23 cellular contexts compared by ENCODE assay signal in the genomic region with DNA sequence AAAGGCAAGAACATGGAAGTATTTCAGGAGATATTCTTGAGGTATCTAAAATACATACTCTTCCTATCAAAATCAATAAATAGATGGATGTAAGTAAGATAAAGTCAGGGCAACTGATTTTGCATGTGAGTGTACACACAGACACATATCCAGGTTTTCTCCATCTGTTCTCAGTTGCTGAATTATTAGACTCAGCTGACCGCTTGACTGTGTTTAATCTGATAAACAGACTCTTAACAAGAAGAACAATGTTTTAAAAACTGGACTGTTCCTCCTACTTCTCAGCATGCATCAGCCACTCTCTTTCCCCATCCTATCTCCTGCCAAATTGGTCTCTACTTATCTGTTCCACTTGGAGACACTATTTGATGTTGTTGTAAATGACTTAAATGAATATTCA.
A peak's percentile ranks its signal among the peaks of the same experiment; 100 is the strongest.
DNase-seq lines count a peak whose midpoint lies in the region; ATAC-seq, FAIRE-seq and TF ChIP-seq lines count a peak whose summit lies in the region.
"Had no signal": no experiment of that assay in that cellular context is flagged by ENCODE, and none has a peak within 500 bp of the region (broad histone marks: within the 10 kb centered on the region; RNA-seq: fewer than 3 reads in every experiment).

No MANE protein-coding gene starts in this region.

- no peaks in the 10 kb centered on the region for H3K27me3 ChIP-seq in K562 (ENCODE audit: control insufficient read depth in 2 of 2, insufficient read depth in 2 of 2, low read length in 2 of 2)

- H3K9me1 ChIP-seq in K562 (ENCODE audit: control insufficient read depth, insufficient read depth, low read length), result no peaks in the 10 kb centered on the region

- no peaks in the 10 kb centered on the region for H3K79me2 ChIP-seq in K562 (ENCODE audit: control insufficient read depth, insufficient read depth, low read length)

- WGBS in K562 (ENCODE audit: insufficient coverage, low coverage, missing lambda C conversion rate), result 29% methylated on average over 1 of the region's 1 CpG

- no peak for FAIRE-seq in RCC 7860 (lab: Jason Lieb, UNC)
- FAIRE-seq in K562 (lab: Jason Lieb, UNC), result no peak
- FAIRE-seq: HTR-8/SVneo had no signal

- H3K4me1 ChIP-seq in K562 (replicated peaks in 1 of 2; ENCODE audit: control insufficient read depth in 2 of 2, insufficient read depth in 2 of 2, low read length in 2 of 2), result no peaks in the 10 kb centered on the region; a peak in 1 of 5 replicates

- TF ChIP-seq EP300 in K562 (IDR thresholded peaks at IDR 0.05; ENCODE audit: low read length), result no peak

- no peaks in the 10 kb centered on the region for H3K36me3 ChIP-seq in K562 (ENCODE audit: control insufficient read depth, insufficient read depth, low read length)

- no TSS peak for BruUV-seq in K562 (replicated peaks; lab: Mats Ljungman, UMichigan)

- in situ Hi-C loops in K562 (cut with MboI), result no loop called here

- CTCF ChIA-PET in K562 (lab: Yijun Ruan, JAX; ENCODE audit: low intra/inter-chr PET ratio), result no interaction called here
- CTCF ChIA-PET in HEK293T (lab: Yijun Ruan, JAX), result no interaction called here

- no peaks in the 10 kb centered on the region for H3K9me3 ChIP-seq in K562 (replicated peaks; ENCODE audit: control insufficient read depth, insufficient read depth, low read depth, low read length)

- DNase-seq in CD1c-positive myeloid dendritic cell (ENCODE audit: extremely low spot score) (peak; percentile 0), RCC 7860 (ENCODE audit: low spot score) (peak; percentile 2), K562 (ENCODE audit: extremely low read depth in 1 of 4, low spot score in 3 of 4) (no peak), left kidney (ENCODE audit: low read depth, low spot score) (peak; percentile 5), NCI-H1417 treated with DMSO at 0.1 percent for 48 hours (lab: John Stamatoyannopoulos, UW) (no peak), HEK293T (ENCODE audit: extremely low spot score) (no peak)
- DNase-seq: 8988T; CD4-positive, CD25-positive, alpha-beta regulatory T cell; H7; KG1; MM.1S; NCI-H1048; NCI-H1417; NCI-H1694 treated with DMSO at 0.1 percent for 48 hours; NCI-H2081; NCI-H226; NCI-H510A; NCI-H69; SIG-M5 had no signal

- H3K9ac ChIP-seq in K562 (ENCODE audit: insufficient read depth in 1 of 2, low read depth in 2 of 2, low read length in 2 of 2), result no peak overlapping the region

- H2AFZ ChIP-seq in K562 (ENCODE audit: low read depth, low read length), result 0 out of 2 replicates have a peak overlapping the region, but pooled peaks have one; percentile 8

- POLR2A ChIA-PET in K562 (lab: Yijun Ruan, JAX), result no interaction called here
- POLR2A ChIA-PET in HEK293T (lab: Yijun Ruan, JAX), result no interaction called here

- H3K27ac ChIP-seq in K562 (ENCODE audit: extremely low read depth, low read depth, low read length), result no peak overlapping the region

- no peak overlapping the region for H3K4me3 ChIP-seq in K562

- H3K4me2 ChIP-seq in K562 (ENCODE audit: insufficient read depth, low read length), result no peak overlapping the region

- no peaks in the 10 kb centered on the region for H4K20me1 ChIP-seq in K562 (replicated peaks; ENCODE audit: control insufficient read depth, insufficient read depth, low read length)

- ATAC-seq in K562 (no peak), GM19023 (IDR thresholded peaks at IDR 0.05; ENCODE audit: unreplicated experiment) (no peak), HG03175 (IDR thresholded peaks at IDR 0.05; ENCODE audit: unreplicated experiment) (no peak)
- ATAC-seq: Panc1 had no signal

- TF ChIP-seq CTCF in K562 (IDR thresholded peaks at IDR 0.05 in 2 of 3, conservative IDR thresholded peaks at IDR 0.05 in 1 of 3; ENCODE audit: insufficient read depth in 2 of 3, low read depth in 1 of 3, low read length in 3 of 3), result no peak

- no peak for TF ChIP-seq RAD21 in K562 (CRISPR knock-in tag; conservative IDR thresholded peaks at IDR 0.05 in 1 of 2, IDR thresholded peaks at IDR 0.05 in 1 of 2)

- no peak for TF ChIP-seq POLR2A in K562 (conservative IDR thresholded peaks at IDR 0.05)

- intact Hi-C loops in K562 (cut with micrococcal nuclease), result no loop called here

TF ChIP-seq in K562, 482 proteins besides CTCF, POLR2A, EP300 and RAD21 (continues in another document):
- TF ChIP-seq DEAF1 (CRISPR knock-in tag; IDR thresholded peaks at IDR 0.05) (no peak), KDM4B (IDR thresholded peaks at IDR 0.05; ENCODE audit: borderline replicate concordance in 2 of 2, low read depth in 1 of 2) (no peak), ZNF140 (CRISPR knock-in tag; IDR thresholded peaks at IDR 0.05) (no peak), MCM3 (IDR thresholded peaks at IDR 0.05) (no peak), ZNF668 (CRISPR knock-in tag; IDR thresholded peaks at IDR 0.05) (no peak), ZFPM2 (CRISPR knock-in tag; IDR thresholded peaks at IDR 0.05) (no peak), CREM (IDR thresholded peaks at IDR 0.05; ENCODE audit: low read depth) (no peak), ZBTB7A (IDR thresholded peaks at IDR 0.05; ENCODE audit: borderline replicate concordance, control insufficient read depth, low read depth, low read length) (no peak), GTF2B (IDR thresholded peaks at IDR 0.05; ENCODE audit: extremely low read depth, insufficient read length) (no peak)

TF ChIP-seq in HEK293T, 16 proteins besides CTCF, POLR2A, EP300 and RAD21:
- TF ChIP-seq BHLHE40 (IDR thresholded peaks at IDR 0.05; ENCODE audit: borderline replicate concordance), result no peak
- TF ChIP-seq ZNF384 (IDR thresholded peaks at IDR 0.05), result no peak
- no peak for TF ChIP-seq FOXA1 (IDR thresholded peaks at IDR 0.05)
- no peak for TF ChIP-seq HDGF (IDR thresholded peaks at IDR 0.05; ENCODE audit: borderline replicate concordance)
- TF ChIP-seq, protein P1, sequence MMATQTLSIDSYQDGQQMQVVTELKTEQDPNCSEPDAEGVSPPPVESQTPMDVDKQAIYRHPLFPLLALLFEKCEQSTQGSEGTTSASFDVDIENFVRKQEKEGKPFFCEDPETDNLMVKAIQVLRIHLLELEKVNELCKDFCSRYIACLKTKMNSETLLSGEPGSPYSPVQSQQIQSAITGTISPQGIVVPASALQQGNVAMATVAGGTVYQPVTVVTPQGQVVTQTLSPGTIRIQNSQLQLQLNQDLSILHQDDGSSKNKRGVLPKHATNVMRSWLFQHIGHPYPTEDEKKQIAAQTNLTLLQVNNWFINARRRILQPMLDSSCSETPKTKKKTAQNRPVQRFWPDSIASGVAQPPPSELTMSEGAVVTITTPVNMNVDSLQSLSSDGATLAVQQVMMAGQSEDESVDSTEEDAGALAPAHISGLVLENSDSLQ (IDR thresholded peaks at IDR 0.05), result no peak
- TF ChIP-seq SUZ12 (IDR thresholded peaks at IDR 0.05), result no peak
- no peak for TF ChIP-seq FOXM1 (IDR thresholded peaks at IDR 0.05; ENCODE audit: borderline replicate concordance)
- TF ChIP-seq NFRKB (IDR thresholded peaks at IDR 0.05), result no peak
- TF ChIP-seq LEF1 (IDR thresholded peaks at IDR 0.05; ENCODE audit: borderline replicate concordance), result no peak
- no peak for TF ChIP-seq SP1 (IDR thresholded peaks at IDR 0.05)
- TF ChIP-seq CTBP1 (IDR thresholded peaks at IDR 0.05; ENCODE audit: borderline replicate concordance), result no peak
- no peak for TF ChIP-seq L3MBTL2 (conservative IDR thresholded peaks at IDR 0.05)
- no peak for TF ChIP-seq FOXK2 (IDR thresholded peaks at IDR 0.05)

Comparison
In these comparisons a context has a peak if more than half of its experiments do, and no peak if none do; other contexts are left out.
1. DNase-seq: peak in CD1c-positive myeloid dendritic cell (single experiment), RCC 7860 (single experiment) and left kidney (single experiment); none in K562 (0 of 4), NCI-H1417 treated with DMSO at 0.1 percent for 48 hours (single experiment) and HEK293T (single experiment).